ENCODE assay signal across 8 cellular contexts in genomic region chr4:21790437-21791029, GRCh38.
DNase-seq lines count a peak whose midpoint lies in the region; ATAC-seq and TF ChIP-seq lines count a peak whose summit lies in the region.

No MANE protein-coding gene starts in this region.

- no peaks in the 10 kb centered on the region for H3K27me3 ChIP-seq in DOHH2 (ENCODE audit: control insufficient read depth, low read length)
- H3K27me3 ChIP-seq in Loucy (ENCODE audit: insufficient read depth, low read length, poor library complexity, severe bottlenecking) = no peaks in the 10 kb centered on the region
- H3K27me3 ChIP-seq in mammary epithelial cell (ENCODE audit: insufficient read depth, low read length) = peaks cover 2% of the 10 kb centered on the region
- no peaks in the 10 kb centered on the region for H3K27me3 ChIP-seq in spleen (replicated peaks in 1 of 7)

- no peaks in the 10 kb centered on the region for H3K36me3 ChIP-seq in DOHH2 (ENCODE audit: control insufficient read depth, low read length)
- H3K36me3 ChIP-seq in Loucy (ENCODE audit: insufficient read depth, low read length) = no peaks in the 10 kb centered on the region
- no peaks in the 10 kb centered on the region for H3K36me3 ChIP-seq in mammary epithelial cell (ENCODE audit: insufficient read depth, low read length)
- no peaks in the 10 kb centered on the region for H3K36me3 ChIP-seq in spleen

- no peak overlapping the region for H3K4me3 ChIP-seq in DOHH2 (ENCODE audit: low read length)
- H3K4me3 ChIP-seq in Loucy (ENCODE audit: low read length, poor library complexity, severe bottlenecking) = no peak overlapping the region
- H3K4me3 ChIP-seq in mammary epithelial cell (replicated peaks in 1 of 3; ENCODE audit: insufficient read depth in 1 of 3, low read depth in 2 of 3, low read length in 3 of 3) = no peak overlapping the region
- no peak overlapping the region for H3K4me3 ChIP-seq in spleen

- no peak for TF ChIP-seq POLR2A in spleen (IDR thresholded peaks at IDR 0.05)

- H3K27ac ChIP-seq in DOHH2 (ENCODE audit: low read depth, low read length) (no peak overlapping the region), mammary epithelial cell (ENCODE audit: insufficient read depth, low read depth, low read length) (no peak overlapping the region), spleen (no peak overlapping the region)

- DNase-seq in mammary epithelial cell (peak; percentile 30), nephron progenitor cell (no peak), GM19238 (ENCODE audit: insufficient read length, low spot score) (no peak), spleen (no peak)

- dilution Hi-C loops in mammary epithelial cell (cut with HindIII; ENCODE audit: low sequenced_read_pairs) = no loop called here

- no peak overlapping the region for H3K27ac Mint-ChIP-seq in nephron progenitor cell

- H3K9me2 ChIP-seq in DOHH2 (replicated peaks; ENCODE audit: control insufficient read depth, low read length) (no peaks in the 10 kb centered on the region), Loucy (replicated peaks; ENCODE audit: low read depth, low read length) (no peaks in the 10 kb centered on the region)

- in situ Hi-C loops in mammary epithelial cell (cut with MboI; ENCODE audit: low sequenced_read_pairs in 2 of 2) = no loop called here

- no peaks in the 10 kb centered on the region for H3K9me3 Mint-ChIP-seq in nephron progenitor cell

- intact Hi-C loops in mammary epithelial cell (cut with micrococcal nuclease) = loop anchor here (1.0 to 5.0 kb wide), 6 partner anchors 87 to 900 kb away; no protein-coding TSS in a partner anchor
- intact Hi-C loops in spleen (cut with DNase I; ENCODE audit: low total_unique reads) = no loop called here

- no peak overlapping the region for H2AFZ ChIP-seq in Loucy (ENCODE audit: low read length)
- H2AFZ ChIP-seq in mammary epithelial cell (ENCODE audit: low read depth, low read length) = no peak overlapping the region

- H3K9ac ChIP-seq in Loucy (ENCODE audit: low read depth, low read length, poor library complexity, severe bottlenecking) (no peak overlapping the region), mammary epithelial cell (ENCODE audit: insufficient read depth, low read length) (no peak overlapping the region)

- H3K4me1 ChIP-seq in DOHH2 (ENCODE audit: control insufficient read depth, low read length) (no peaks in the 10 kb centered on the region), Loucy (ENCODE audit: insufficient read depth, low read length, poor library complexity, severe bottlenecking) (no peaks in the 10 kb centered on the region), mammary epithelial cell (ENCODE audit: insufficient read depth, low read length) (peaks cover 5% of the 10 kb centered on the region), spleen (no peaks in the 10 kb centered on the region)

- no peak overlapping the region for H3K4me3 Mint-ChIP-seq in nephron progenitor cell

- no peaks in the 10 kb centered on the region for H3K27me3 Mint-ChIP-seq in nephron progenitor cell (ENCODE audit: low read depth, poor library complexity)

- no peaks in the 10 kb centered on the region for H3K36me3 Mint-ChIP-seq in nephron progenitor cell (ENCODE audit: low read depth)

- CTCF ChIA-PET in mammary epithelial cell (lab: Charles Lee; ENCODE audit: low non-redundant PET) = interaction anchor here (0.5 kb wide), 1 partner anchor 11 kb away, joined by 6 read pairs; no protein-coding TSS in a partner anchor

- peak; percentile 36 for TF ChIP-seq CTCF in DOHH2 (IDR thresholded peaks at IDR 0.05; ENCODE audit: low read depth, low read length, poor library complexity, severe bottlenecking)
- TF ChIP-seq CTCF in Loucy (conservative IDR thresholded peaks at IDR 0.05; ENCODE audit: low read length) = peak; percentile 71
- TF ChIP-seq CTCF in mammary epithelial cell (conservative IDR thresholded peaks at IDR 0.05 in 1 of 2, IDR thresholded peaks at IDR 0.05 in 1 of 2; ENCODE audit: extremely low read depth in 1 of 2, insufficient read depth in 1 of 2, low read depth in 1 of 2, low read length in 2 of 2) = peak; percentile 11 to 45
- TF ChIP-seq CTCF in nephron progenitor cell (IDR thresholded peaks at IDR 0.05) = peak; percentile 71
- TF ChIP-seq CTCF in spleen (IDR thresholded peaks at IDR 0.05 in 8 of 11, conservative IDR thresholded peaks at IDR 0.05 in 3 of 11) = peak in 5 of 11 experiments; percentile 15 to 32 (median 22)

- H3K4me2 ChIP-seq in DOHH2 (ENCODE audit: low read length) (no peak overlapping the region), Loucy (ENCODE audit: low read depth, low read length, poor library complexity, severe bottlenecking) (no peak overlapping the region), mammary epithelial cell (ENCODE audit: insufficient read depth, low read depth, low read length) (no peak overlapping the region)

- WGBS in mammary epithelial cell (ENCODE audit: low coverage, missing lambda C conversion rate) = 26% methylated on average over 4 of the region's 4 CpGs
- 31 to 42% (median 36%) methylated on average over 4 of the region's 4 CpGs for WGBS in spleen, 5 donors

- no TSS peak for BruUV-seq in mammary epithelial cell (replicated peaks; lab: Mats Ljungman, UMichigan)

- H3K79me2 ChIP-seq in DOHH2 (ENCODE audit: control insufficient read depth, low read length) (no peaks in the 10 kb centered on the region), Loucy (ENCODE audit: insufficient read depth, low read length) (no peaks in the 10 kb centered on the region), mammary epithelial cell (ENCODE audit: insufficient read depth, low read length) (no peaks in the 10 kb centered on the region)

- H3F3A ChIP-seq in DOHH2 (ENCODE audit: control insufficient read depth, insufficient read depth) (no peaks in the 10 kb centered on the region), Loucy (ENCODE audit: low read depth) (no peaks in the 10 kb centered on the region)

- ATAC-seq in GM19023 (IDR thresholded peaks at IDR 0.05; ENCODE audit: unreplicated experiment) (no peak), HG03108 (IDR thresholded peaks at IDR 0.05; ENCODE audit: unreplicated experiment) (no peak)

- H3K9me3 ChIP-seq in DOHH2 (ENCODE audit: control insufficient read depth, insufficient read depth, low read length) (no peaks in the 10 kb centered on the region), Loucy (ENCODE audit: insufficient read depth, low read depth, low read length) (no peaks in the 10 kb centered on the region), mammary epithelial cell (replicated peaks; ENCODE audit: insufficient read depth, low read length) (no peaks in the 10 kb centered on the region), spleen (no peaks in the 10 kb centered on the region)

- no peaks in the 10 kb centered on the region for H4K20me1 ChIP-seq in DOHH2 (ENCODE audit: control insufficient read depth, insufficient read depth, low read depth, low read length)
- H4K20me1 ChIP-seq in Loucy (ENCODE audit: insufficient read depth, low read length, poor library complexity, severe bottlenecking) = no peaks in the 10 kb centered on the region
- H4K20me1 ChIP-seq in mammary epithelial cell (ENCODE audit: insufficient read depth, low read length) = no peaks in the 10 kb centered on the region

- H3K4me1 Mint-ChIP-seq in nephron progenitor cell = no peaks in the 10 kb centered on the region
